ENCODE assay signal across 26 cellular contexts in the genomic region with DNA sequence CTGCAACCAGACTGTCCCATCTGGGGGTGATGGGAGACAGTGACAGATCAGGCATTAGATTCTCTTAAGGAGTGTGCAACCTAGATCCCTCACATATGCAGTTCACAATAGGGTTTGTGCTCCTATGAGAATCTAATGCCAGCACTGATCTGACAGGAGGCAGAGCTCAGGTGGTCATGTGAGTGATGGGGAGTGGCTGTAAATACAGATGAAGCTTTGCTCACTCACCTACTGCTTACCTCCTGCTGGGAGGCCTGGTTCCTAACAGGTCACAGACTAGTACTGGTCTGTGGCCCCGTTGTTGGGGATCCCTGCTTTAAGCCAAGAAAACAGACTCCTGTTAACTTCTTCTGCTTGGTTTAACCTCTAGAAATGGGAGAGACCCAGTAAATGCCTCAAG. TPM values are rescaled to one million over a fixed set of nuclear protein-coding genes. Genes with fewer than 3 reads are reported as not detected.
"Had no signal": no experiment of that assay in that cellular context is flagged by ENCODE, and none has a peak within 500 bp of the region (broad histone marks: within the 10 kb centered on the region; RNA-seq: fewer than 3 reads in every experiment).

No MANE protein-coding gene starts in this region.

- H3K27me3 ChIP-seq: vagina had no signal

- H3K36me3 Mint-ChIP-seq: activated naive CD4-positive, alpha-beta T cell treated with anti-CD3 and anti-CD28 coated beads, Interleukin-2, amount 10 ng/mL, durations not matched to agents 7 days and 5 days had no signal

- H3K4me3 ChIP-seq: vagina had no signal

- DNase-seq: activated B cell treated with CpG ODN at 0.5 μM for 24 hours; activated CD4-positive, alpha-beta memory T cell treated with anti-CD3 and anti-CD28 coated beads, Interleukin-2, amount 10 ng/mL, durations not matched to agents 7 days and 5 days; activated CD4-positive, alpha-beta T cell treated with anti-CD3 and anti-CD28 coated beads, Interleukin-2, amount 10 ng/mL, durations not matched to agents 24 days and 14 days; activated effector memory CD4-positive, alpha-beta T cell treated with anti-CD3 and anti-CD28 coated beads, Interleukin-2, amount 50 U/mL, for 16 hours; activated naive CD4-positive, alpha-beta T cell treated with anti-CD3 and anti-CD28 coated beads, Interleukin-2, amount 10 ng/mL, durations not matched to agents 7 days and 5 days; activated T-cell treated with anti-CD3 and anti-CD28 coated beads, Interleukin-2, amount 50 U/mL, for 72 hours; amygdala; cerebellar nuclear complex; cortex of kidney; foreskin melanocyte; glutamatergic neuron; hippocampal formation; left ventricle myocardium inferior; naive B cell; occipital lobe; stimulated activated CD4-positive, alpha-beta T cell treated with anti-CD3 and anti-CD28 coated beads, Interleukin-12 subunit alpha, Interleukin-12 subunit beta, amount 100 ng/mL, for 4 hours; stimulated activated CD4-positive, alpha-beta T cell treated with anti-CD3 and anti-CD28 coated beads, Interleukin-4, amount 100 ng/mL, for 4 hours; substantia nigra; T-helper 1 cell; T-helper 9 cell; trophoblast cell had no signal

- H3K27ac ChIP-seq: left ventricle myocardium inferior, vagina had no signal

- H3K4me3 Mint-ChIP-seq: activated B cell treated with CpG ODN at 0.5 μM for 24 hours; activated CD4-positive, alpha-beta memory T cell treated with anti-CD3 and anti-CD28 coated beads, Interleukin-2, amount 10 ng/mL, durations not matched to agents 7 days and 5 days; activated CD4-positive, alpha-beta T cell treated with anti-CD3 and anti-CD28 coated beads, Interleukin-2, amount 10 ng/mL, durations not matched to agents 24 days and 14 days; activated naive CD4-positive, alpha-beta T cell treated with anti-CD3 and anti-CD28 coated beads, Interleukin-2, amount 10 ng/mL, durations not matched to agents 7 days and 5 days; activated T-cell treated with anti-CD3 and anti-CD28 coated beads, Interleukin-2, amount 50 U/mL, for 72 hours; naive B cell; stimulated activated naive CD8-positive, alpha-beta T cell treated with anti-CD3 and anti-CD28 coated beads, Interleukin-15, Interleukin-2, amounts not matched to agents 100 ng/mL and 50 ng/mL, for 24 hours had no signal

- H3K27ac Mint-ChIP-seq: activated B cell treated with CpG ODN at 0.5 μM for 24 hours; activated CD4-positive, alpha-beta memory T cell treated with anti-CD3 and anti-CD28 coated beads, Interleukin-2, amount 10 ng/mL, durations not matched to agents 7 days and 5 days; activated CD4-positive, alpha-beta T cell treated with anti-CD3 and anti-CD28 coated beads, Interleukin-2, amount 10 ng/mL, durations not matched to agents 24 days and 14 days; activated naive CD4-positive, alpha-beta T cell treated with anti-CD3 and anti-CD28 coated beads, Interleukin-2, amount 10 ng/mL, durations not matched to agents 7 days and 5 days; activated T-cell treated with anti-CD3 and anti-CD28 coated beads, Interleukin-2, amount 50 U/mL, for 72 hours; naive B cell; stimulated activated naive CD8-positive, alpha-beta T cell treated with anti-CD3 and anti-CD28 coated beads, Interleukin-15, Interleukin-2, amounts not matched to agents 100 ng/mL and 50 ng/mL, for 24 hours had no signal

- H3K9me3 ChIP-seq: vagina had no signal

- H3K36me3 ChIP-seq: vagina had no signal

- H3K9me3 Mint-ChIP-seq: activated CD4-positive, alpha-beta memory T cell treated with anti-CD3 and anti-CD28 coated beads, Interleukin-2, amount 10 ng/mL, durations not matched to agents 7 days and 5 days; activated CD4-positive, alpha-beta T cell treated with anti-CD3 and anti-CD28 coated beads, Interleukin-2, amount 10 ng/mL, durations not matched to agents 24 days and 14 days; activated naive CD4-positive, alpha-beta T cell treated with anti-CD3 and anti-CD28 coated beads, Interleukin-2, amount 10 ng/mL, durations not matched to agents 7 days and 5 days; activated T-cell treated with anti-CD3 and anti-CD28 coated beads, Interleukin-2, amount 50 U/mL, for 72 hours; stimulated activated naive CD8-positive, alpha-beta T cell treated with anti-CD3 and anti-CD28 coated beads, Interleukin-15, Interleukin-2, amounts not matched to agents 100 ng/mL and 50 ng/mL, for 24 hours had no signal

RNA-seq across cellular contexts. Expression of a gene that starts 3.2 kb away (rescaled TPM):
- total RNA-seq: activated CD4-positive, alpha-beta memory T cell treated with anti-CD3 and anti-CD28 coated beads, Interleukin-2, amount 10 ng/mL, durations not matched to agents 7 days and 5 days had no signal
- polyA plus RNA-seq: neural cell had no signal

RNA-seq across cellular contexts. Expression of a gene that starts 46.5 kb away (rescaled TPM):
- total RNA-seq: activated B cell treated with CpG ODN at 0.5 μM for 24 hours; activated CD4-positive, alpha-beta memory T cell treated with anti-CD3 and anti-CD28 coated beads, Interleukin-2, amount 10 ng/mL, durations not matched to agents 7 days and 5 days; activated CD4-positive, alpha-beta T cell treated with anti-CD3 and anti-CD28 coated beads, Interleukin-2, amount 10 ng/mL, durations not matched to agents 24 days and 14 days; activated T-cell treated with anti-CD3 and anti-CD28 coated beads, Interleukin-2, amount 50 U/mL, for 72 hours; esophagus mucosa; mononuclear cell; occipital lobe; vagina had no signal
- polyA plus RNA-seq: neural cell had no signal
